Comparison of ENCODE assay signal across 16 cellular contexts in the genomic region with DNA sequence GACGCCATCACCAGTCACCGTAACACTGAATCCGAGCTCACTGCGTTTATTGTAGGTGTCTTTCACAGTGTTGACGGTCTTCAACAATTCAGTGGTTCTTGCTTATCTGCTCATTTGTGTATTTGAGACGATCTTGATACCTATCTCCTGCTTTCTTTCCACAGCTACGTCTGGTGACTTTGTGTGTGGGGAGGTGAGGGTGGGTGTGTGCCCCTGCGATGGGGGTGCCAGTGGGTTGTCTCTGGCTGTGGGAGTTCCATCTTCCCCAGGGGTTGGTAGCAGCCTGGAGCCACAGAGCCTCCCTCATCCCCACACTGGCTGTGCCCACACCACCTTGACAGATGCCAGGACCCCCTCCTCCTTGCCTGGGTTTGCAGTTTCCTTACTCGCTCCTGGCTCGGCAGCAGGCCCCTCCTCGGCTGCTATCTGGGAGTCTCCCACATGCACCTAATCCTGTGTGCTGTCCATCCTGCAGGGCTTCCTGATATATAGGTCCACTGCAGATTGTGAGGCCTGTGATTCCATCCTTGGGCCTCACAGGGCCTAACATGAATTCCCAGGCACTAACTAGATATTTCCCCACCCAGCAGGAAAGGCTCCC.
"Had no signal": no experiment of that assay in that cellular context is flagged by ENCODE, and none has a peak within 500 bp of the region (broad histone marks: within the 10 kb centered on the region; RNA-seq: fewer than 3 reads in every experiment).

No MANE protein-coding gene starts in this region.

- ATAC-seq: naive thymus-derived CD4-positive, alpha-beta T cell; psoas muscle; stimulated activated naive B cell treated with anti-CD40 and anti-IgM and Interleukin-4, amounts not matched to agents 10 μg/mL and 1 μg/mL and 100 μg/mL, for 72 hours had no signal

- DNase-seq: colonic mucosa; effector CD4-positive, alpha-beta T cell; foreskin melanocyte; head of caudate nucleus; naive thymus-derived CD4-positive, alpha-beta T cell; nephron progenitor cell; psoas muscle; retina; stimulated activated CD4-positive, alpha-beta T cell treated with anti-CD3 and anti-CD28 coated beads, Interleukin-2, amount 100 ng/mL, for 24 hours; stimulated activated CD4-positive, alpha-beta T cell treated with anti-CD3 and anti-CD28 coated beads, Interleukin-4, amount 100 ng/mL, for 4 hours; stimulated activated naive B cell treated with anti-CD40 and anti-IgM and Interleukin-4, amounts not matched to agents 10 μg/mL and 1 μg/mL and 100 μg/mL, for 72 hours; trophoblast cell had no signal

- H3K9me3 Mint-ChIP-seq: naive thymus-derived CD4-positive, alpha-beta T cell; nephron progenitor cell; stimulated activated naive B cell treated with anti-CD40 and anti-IgM and Interleukin-4, amounts not matched to agents 10 μg/mL and 1 μg/mL and 100 μg/mL, for 72 hours had no signal

- H3K27ac Mint-ChIP-seq: nephron progenitor cell; stimulated activated naive B cell treated with anti-CD40 and anti-IgM and Interleukin-4, amounts not matched to agents 10 μg/mL and 1 μg/mL and 100 μg/mL, for 72 hours had no signal

- H3K36me3 ChIP-seq: colonic mucosa, neutrophil, right lobe of liver had no signal

- H3K9me3 ChIP-seq: colonic mucosa, neutrophil, psoas muscle, right lobe of liver had no signal

- H3K4me3 ChIP-seq: colonic mucosa, hepatocyte, psoas muscle, right lobe of liver had no signal

- H3K4me3 Mint-ChIP-seq: naive thymus-derived CD4-positive, alpha-beta T cell; nephron progenitor cell; stimulated activated naive B cell treated with anti-CD40 and anti-IgM and Interleukin-4, amounts not matched to agents 10 μg/mL and 1 μg/mL and 100 μg/mL, for 72 hours had no signal

- H3K36me3 Mint-ChIP-seq: naive thymus-derived CD4-positive, alpha-beta T cell; stimulated activated naive B cell treated with anti-CD40 and anti-IgM and Interleukin-4, amounts not matched to agents 10 μg/mL and 1 μg/mL and 100 μg/mL, for 72 hours had no signal

- H3K4me1 ChIP-seq: colonic mucosa, psoas muscle, right lobe of liver had no signal

- H3K27me3 Mint-ChIP-seq: stimulated activated naive B cell treated with anti-CD40 and anti-IgM and Interleukin-4, amounts not matched to agents 10 μg/mL and 1 μg/mL and 100 μg/mL, for 72 hours had no signal

- FAIRE-seq: urothelium cell line had no signal

- H3K27ac ChIP-seq: colonic mucosa, hepatocyte, neutrophil, psoas muscle, right lobe of liver had no signal

- H3K27me3 ChIP-seq: colonic mucosa, hepatocyte, right lobe of liver had no signal
